9 cellular contexts compared by ENCODE assay signal in genomic region chr4:137705171-137705783, GRCh38.
DNase-seq lines count a peak whose midpoint lies in the region; ATAC-seq and TF ChIP-seq lines count a peak whose summit lies in the region.
"Had no signal": no experiment of that assay in that cellular context is flagged by ENCODE, and none has a peak within 500 bp of the region (broad histone marks: within the 10 kb centered on the region; RNA-seq: fewer than 3 reads in every experiment).

No MANE protein-coding gene starts in this region.

- 10% methylated on average over 3 of the region's 3 CpGs for WGBS in right cardiac atrium
- WGBS in smooth muscle cell (ENCODE audit: low lambda C conversion rate) = 3% methylated on average over 3 of the region's 3 CpGs
- WGBS in endodermal cell (ENCODE audit: insufficient coverage in 1 of 2, insufficient read length in 1 of 2), 2 experiments = 90 to 91% methylated on average over 3 of the region's 3 CpGs

- TF ChIP-seq CTCF in HFFc6 (IDR thresholded peaks at IDR 0.05) (no peak), smooth muscle cell (IDR thresholded peaks at IDR 0.05; ENCODE audit: borderline replicate concordance, insufficient read depth, poor library complexity, severe bottlenecking) (no peak), endodermal cell (conservative IDR thresholded peaks at IDR 0.05) (no peak)

- peak overlapping the region; percentile 76 for H2AFZ ChIP-seq in smooth muscle cell (ENCODE audit: low read depth)

- peaks cover 10% of the 10 kb centered on the region for H3F3A ChIP-seq in smooth muscle cell (ENCODE audit: low read depth)

- H3K79me2 ChIP-seq in smooth muscle cell (ENCODE audit: low read depth) = no peaks in the 10 kb centered on the region

- H3K9me3 ChIP-seq in right cardiac atrium (ENCODE audit: control insufficient read depth, low read length) (no peaks in the 10 kb centered on the region), smooth muscle cell (replicated peaks; ENCODE audit: low read depth) (no peaks in the 10 kb centered on the region), endodermal cell (ENCODE audit: control insufficient read depth, low read length) (peaks cover 10% of the 10 kb centered on the region)

- ATAC-seq in right cardiac atrium (peak; percentile 86 to 88), GM19395 (IDR thresholded peaks at IDR 0.05; ENCODE audit: unreplicated experiment) (no peak)

- peak overlapping the region; percentile 60 for H3K4me3 Mint-ChIP-seq in HFFc6
- no peak overlapping the region for H3K4me3 Mint-ChIP-seq in endodermal cell

- H3K4me1 Mint-ChIP-seq in HFFc6 (ENCODE audit: low read depth) (peaks cover 49% of the 10 kb centered on the region), endodermal cell (no peaks in the 10 kb centered on the region)

- H3K9ac ChIP-seq in smooth muscle cell (ENCODE audit: low read depth) (peak overlapping the region; percentile 23), endodermal cell (ENCODE audit: extremely low read depth, low read length, poor library complexity, severe bottlenecking) (no peak overlapping the region)

- H3K36me3 ChIP-seq in smooth muscle cell (ENCODE audit: low read depth) = no peaks in the 10 kb centered on the region
- H3K36me3 ChIP-seq in endodermal cell (ENCODE audit: control insufficient read depth, insufficient read depth, low read length) = no peaks in the 10 kb centered on the region

- H3K9me3 Mint-ChIP-seq in HFFc6 = peaks cover 6% of the 10 kb centered on the region
- H3K9me3 Mint-ChIP-seq in endodermal cell = peaks cover 10% of the 10 kb centered on the region

- intact Hi-C loops in right cardiac atrium (cut with DNase I) = no loop called here

- H3K27ac ChIP-seq in right cardiac atrium (ENCODE audit: low read length) = no peak overlapping the region
- peak overlapping the region; percentile 84 for H3K27ac ChIP-seq in smooth muscle cell (ENCODE audit: low read depth)
- no peak overlapping the region for H3K27ac ChIP-seq in endodermal cell (ENCODE audit: low read depth, low read length)

- H3K27me3 Mint-ChIP-seq in HFFc6 (ENCODE audit: insufficient read depth) = no peaks in the 10 kb centered on the region
- no peaks in the 10 kb centered on the region for H3K27me3 Mint-ChIP-seq in endodermal cell (ENCODE audit: insufficient read depth)

- H3K27ac Mint-ChIP-seq in HFFc6 (peak overlapping the region; percentile 79), endodermal cell (no peak overlapping the region)

- H3K4me3 ChIP-seq in right cardiac atrium (ENCODE audit: low read length) (no peak overlapping the region), smooth muscle cell (no peak overlapping the region), endodermal cell (ENCODE audit: low read length) (no peak overlapping the region)

- H3K36me3 Mint-ChIP-seq in HFFc6 (ENCODE audit: low read depth) (peaks cover 12% of the 10 kb centered on the region), endodermal cell (ENCODE audit: low read depth) (no peaks in the 10 kb centered on the region)

- H3K27me3 ChIP-seq in right cardiac atrium (ENCODE audit: control insufficient read depth, insufficient read depth) (no peaks in the 10 kb centered on the region), smooth muscle cell (ENCODE audit: low read depth) (no peaks in the 10 kb centered on the region), endodermal cell (ENCODE audit: control insufficient read depth, insufficient read depth, low read length, poor library complexity, severe bottlenecking) (no peaks in the 10 kb centered on the region)

- H3K4me2 ChIP-seq in smooth muscle cell = peak overlapping the region; percentile 48

- DNase-seq in HFFc6 (peak; percentile 73), amniotic epithelial cell (ENCODE audit: low read depth) (peak; percentile 92), right cardiac atrium (no peak), smooth muscle cell (lab: John Stamatoyannopoulos, UW; ENCODE audit: unreplicated experiment) (no peak), endodermal cell (no peak), NCI-H748 (lab: John Stamatoyannopoulos, UW; ENCODE audit: unreplicated experiment) (no peak), NCI-H1105 treated with DMSO at 0.1 percent for 48 hours (lab: John Stamatoyannopoulos, UW) (no peak)
- DNase-seq: NCI-H1048 had no signal

- H3K4me1 ChIP-seq in right cardiac atrium (ENCODE audit: control insufficient read depth, insufficient read depth, low read length) (no peaks in the 10 kb centered on the region), smooth muscle cell (ENCODE audit: low read depth) (peaks cover 8% of the 10 kb centered on the region), endodermal cell (ENCODE audit: control insufficient read depth, insufficient read depth, low read length) (no peaks in the 10 kb centered on the region)

- H4K20me1 ChIP-seq in smooth muscle cell (ENCODE audit: low read depth) = no peaks in the 10 kb centered on the region

Comparison
In these comparisons a context has a peak if more than half of its experiments do, and no peak if none do; other contexts are left out.
1. DNase-seq: peak in HFFc6 (single experiment) and amniotic epithelial cell (single experiment); none in right cardiac atrium (0 of 3), smooth muscle cell (single experiment), endodermal cell (single experiment), NCI-H748 (single experiment) and NCI-H1105 treated with DMSO at 0.1 percent for 48 hours (single experiment).